16 cellular contexts compared by ENCODE assay signal in the genomic region with DNA sequence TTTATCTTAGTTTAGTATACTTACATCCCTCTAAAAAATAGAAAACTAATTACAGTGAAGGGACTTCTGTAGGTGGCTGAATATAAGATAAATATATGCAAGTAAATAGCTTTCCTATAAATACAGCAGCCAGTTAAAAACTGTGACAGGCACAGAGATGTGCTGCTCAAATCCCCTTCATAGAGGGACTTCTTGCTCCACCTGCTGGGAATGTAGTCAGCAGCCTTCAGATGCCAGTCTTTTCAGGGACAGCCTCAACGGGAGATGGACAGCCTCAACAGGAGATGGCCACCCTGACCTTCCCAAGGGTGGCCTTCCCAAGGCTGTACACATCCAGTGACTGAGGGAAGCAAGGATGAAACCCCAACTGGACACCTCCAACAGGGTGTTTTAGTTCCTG. TPM values are rescaled to one million over a fixed set of nuclear protein-coding genes. Genes with fewer than 3 reads are reported as not detected.
DNase-seq lines count a peak whose midpoint lies in the region; ATAC-seq and TF ChIP-seq lines count a peak whose summit lies in the region.
"Had no signal": no experiment of that assay in that cellular context is flagged by ENCODE, and none has a peak within 500 bp of the region (broad histone marks: within the 10 kb centered on the region; RNA-seq: fewer than 3 reads in every experiment).

No MANE protein-coding gene starts in this region.

- H3K9me3 ChIP-seq in mammary epithelial cell (replicated peaks; ENCODE audit: insufficient read depth, low read length) (no peaks in the 10 kb centered on the region), testis (no peaks in the 10 kb centered on the region)
- H3K9me3 ChIP-seq: prostate gland had no signal

- CTCF ChIA-PET in MCF 10A (lab: Yijun Ruan, JAX): interaction anchor here (0.6 to 1.3 kb wide), 7 partner anchors 19 to 531 kb away, joined by 3 to 6 read pairs (median 3); no protein-coding TSS in a partner anchor
- CTCF ChIA-PET in mammary epithelial cell (lab: Charles Lee; ENCODE audit: low non-redundant PET): no interaction called here

- no peak overlapping the region for H3K4me3 Mint-ChIP-seq in MCF 10A (ENCODE audit: unreplicated experiment)
- H3K4me3 Mint-ChIP-seq: central memory CD8-positive, alpha-beta T cell; GM23338 had no signal

- H3K27ac ChIP-seq in mammary epithelial cell (ENCODE audit: insufficient read depth, low read depth, low read length) (no peak overlapping the region), foreskin keratinocyte (no peak overlapping the region), testis (no peak overlapping the region)
- H3K27ac ChIP-seq: prostate gland had no signal

- no peaks in the 10 kb centered on the region for H4K20me1 ChIP-seq in mammary epithelial cell (ENCODE audit: insufficient read depth, low read length)

- H3K4me1 ChIP-seq in mammary epithelial cell (ENCODE audit: insufficient read depth, low read length) (no peaks in the 10 kb centered on the region), foreskin keratinocyte (no peaks in the 10 kb centered on the region), testis (no peaks in the 10 kb centered on the region)
- H3K4me1 ChIP-seq: prostate gland had no signal

- TF ChIP-seq CTCF in MCF 10A (IDR thresholded peaks at IDR 0.05; ENCODE audit: unreplicated experiment): no peak
- TF ChIP-seq CTCF in mammary epithelial cell (conservative IDR thresholded peaks at IDR 0.05 in 1 of 2, IDR thresholded peaks at IDR 0.05 in 1 of 2; ENCODE audit: extremely low read depth in 1 of 2, insufficient read depth in 1 of 2, low read depth in 1 of 2, low read length in 2 of 2): peak in 1 of 2 donors; percentile 35
- peak; percentile 24 for TF ChIP-seq CTCF in foreskin keratinocyte (conservative IDR thresholded peaks at IDR 0.05)
- no peak for TF ChIP-seq CTCF in testis (IDR thresholded peaks at IDR 0.05)

- H3K9me3 Mint-ChIP-seq in MCF 10A (ENCODE audit: unreplicated experiment): peaks cover 14% of the 10 kb centered on the region
- H3K9me3 Mint-ChIP-seq: central memory CD8-positive, alpha-beta T cell had no signal

- ATAC-seq in foreskin keratinocyte (no peak), GM18907 (IDR thresholded peaks at IDR 0.05; ENCODE audit: unreplicated experiment) (no peak)
- ATAC-seq: GM23338 had no signal

- intact Hi-C loops in MCF 10A (cut with micrococcal nuclease): no loop called here
- intact Hi-C loops in mammary epithelial cell (cut with micrococcal nuclease): loop anchor here (1.0 to 5.0 kb wide), 4 partner anchors 170 to 498 kb away; no protein-coding TSS in a partner anchor
- intact Hi-C loops in testis (cut with DNase I; ENCODE audit: low total_unique reads): no loop called here

- no peaks in the 10 kb centered on the region for H3K36me3 Mint-ChIP-seq in MCF 10A (ENCODE audit: insufficient read depth, unreplicated experiment)

- H3K4me3 ChIP-seq in mammary epithelial cell (replicated peaks in 1 of 3; ENCODE audit: insufficient read depth in 1 of 3, low read depth in 2 of 3, low read length in 3 of 3): no peak overlapping the region
- no peak overlapping the region for H3K4me3 ChIP-seq in testis
- H3K4me3 ChIP-seq in H7 (ENCODE audit: insufficient read depth, low read depth, low read length): no peak overlapping the region
- H3K4me3 ChIP-seq: GM23338, prostate gland had no signal

- no TSS peak for BruUV-seq in MCF 10A (replicated peaks; lab: Mats Ljungman, UMichigan)
- BruUV-seq in mammary epithelial cell (replicated peaks; lab: Mats Ljungman, UMichigan): no TSS peak

- H3K36me3 ChIP-seq in mammary epithelial cell (ENCODE audit: insufficient read depth, low read length) (no peaks in the 10 kb centered on the region), testis (ENCODE audit: low read depth, missing control alignments) (no peaks in the 10 kb centered on the region), H7 (replicated peaks; ENCODE audit: control insufficient read depth, insufficient read depth, low read length) (no peaks in the 10 kb centered on the region)
- H3K36me3 ChIP-seq: prostate gland had no signal

- no peak overlapping the region for H3K4me2 ChIP-seq in mammary epithelial cell (ENCODE audit: insufficient read depth, low read depth, low read length)
- H3K4me2 ChIP-seq: GM23338 had no signal

- H3K4me1 Mint-ChIP-seq in MCF 10A (ENCODE audit: insufficient read depth, unreplicated experiment): no peaks in the 10 kb centered on the region
- H3K4me1 Mint-ChIP-seq: central memory CD8-positive, alpha-beta T cell had no signal

- WGBS in mammary epithelial cell (ENCODE audit: low coverage, missing lambda C conversion rate): 64% methylated on average over 1 of the region's 1 CpG
- WGBS in testis, 2 donors: 56 to 67% methylated on average over 1 of the region's 1 CpG

- H3K27me3 ChIP-seq in mammary epithelial cell (ENCODE audit: insufficient read depth, low read length): no peaks in the 10 kb centered on the region
- H3K27me3 ChIP-seq in foreskin keratinocyte: peaks cover 15% of the 10 kb centered on the region
- no peaks in the 10 kb centered on the region for H3K27me3 ChIP-seq in testis
- H3K27me3 ChIP-seq in H7 (ENCODE audit: control insufficient read depth, insufficient read depth, low read length): no peaks in the 10 kb centered on the region

- dilution Hi-C loops in mammary epithelial cell (cut with HindIII; ENCODE audit: low sequenced_read_pairs): no loop called here

- POLR2A ChIA-PET in MCF 10A (lab: Yijun Ruan, JAX): interaction anchor here (1.0 kb wide), 1 partner anchor 103 kb away, joined by 3 read pairs; no protein-coding TSS in a partner anchor

- H3K9ac ChIP-seq in mammary epithelial cell (ENCODE audit: insufficient read depth, low read length): no peak overlapping the region

- TF ChIP-seq POLR2A in testis (IDR thresholded peaks at IDR 0.05): no peak

- in situ Hi-C loops in mammary epithelial cell (cut with MboI; ENCODE audit: low sequenced_read_pairs in 2 of 2): no loop called here

- peak; percentile 24 for DNase-seq in MCF 10A (ENCODE audit: unreplicated experiment)
- DNase-seq in mammary epithelial cell: no peak
- peak; percentile 22 to 59 for DNase-seq in SHP77 (lab: John Stamatoyannopoulos, UW)
- no peak for DNase-seq in foreskin keratinocyte
- DNase-seq in testis: peak; percentile 32
- DNase-seq in NCI-H1048 (lab: John Stamatoyannopoulos, UW): no peak
- no peak for DNase-seq in H7
- DNase-seq: activated CD4-positive, alpha-beta T cell treated with anti-CD3 and anti-CD28 coated beads for 4 hours; activated gamma-delta T cell treated with Interleukin-2 at 50 U/mL for 16 hours; NCI-H510A treated with DMSO at 0.1 percent for 48 hours had no signal

- H2AFZ ChIP-seq in mammary epithelial cell (ENCODE audit: low read depth, low read length): no peak overlapping the region
- H2AFZ ChIP-seq: GM23338 had no signal

- no peaks in the 10 kb centered on the region for H3K79me2 ChIP-seq in mammary epithelial cell (ENCODE audit: insufficient read depth, low read length)

- H3K27me3 Mint-ChIP-seq in MCF 10A (ENCODE audit: insufficient read depth, unreplicated experiment): no peaks in the 10 kb centered on the region

- H3K27ac Mint-ChIP-seq in MCF 10A (ENCODE audit: low read depth, unreplicated experiment): no peak overlapping the region
- H3K27ac Mint-ChIP-seq: GM23338 had no signal

RNA-seq across cellular contexts. Expression of a gene that starts 15.7 kb away (rescaled TPM):
- total RNA-seq in MCF 10A (2022) (not detected in 2 replicates), mammary epithelial cell (not detected), foreskin keratinocyte (not detected in 2 replicates), testis (1 to 10 TPM in 1 of 2 donors, under 1 TPM in 1; 0.87 to 1.5 TPM)
- polyA plus RNA-seq in mammary epithelial cell (not detected), foreskin keratinocyte (not detected in 2 replicates), testis (ENCODE audit: insufficient read depth, low read depth, low replicate concordance) (1.0 TPM)
- not detected for polyA minus RNA-seq in mammary epithelial cell
- not detected in 2 replicates for total RNA-seq in H7 (2014; rRNA removed; shearing (Covaris generic))
- total RNA-seq: GM23338, lower leg skin, prostate gland, subcutaneous adipose tissue had no signal
- polyA plus RNA-seq: GM23338 had no signal

Comparison
In these comparisons a context has a peak if more than half of its experiments do, and no peak if none do; other contexts are left out.
1. DNase-seq: peak in MCF 10A (single experiment), SHP77 (2 of 2) and testis (single experiment); none in mammary epithelial cell (single experiment), foreskin keratinocyte (0 of 2), NCI-H1048 (single experiment) and H7 (single experiment).